Comparison of ENCODE assay signal across 21 cellular contexts in the genomic region with DNA sequence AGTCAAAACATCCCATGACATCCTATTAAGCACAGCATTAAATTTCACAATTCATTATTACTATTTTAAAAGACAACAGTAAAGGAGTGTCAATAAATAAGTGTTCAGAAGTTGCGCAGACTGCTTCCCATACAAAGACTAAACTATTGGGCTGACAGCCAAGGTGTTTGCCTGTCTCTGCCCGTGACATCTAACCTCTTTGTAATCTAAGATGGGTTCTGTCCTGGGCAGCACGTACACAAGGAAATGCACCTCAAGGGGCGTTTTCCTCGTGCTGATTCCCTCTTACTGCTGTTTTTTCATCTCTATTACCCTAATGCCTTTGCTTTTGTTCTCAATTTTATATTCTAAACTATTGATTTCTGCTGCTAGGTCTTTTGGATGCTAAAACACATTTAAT.
"Had no signal": no experiment of that assay in that cellular context is flagged by ENCODE, and none has a peak within 500 bp of the region (broad histone marks: within the 10 kb centered on the region; RNA-seq: fewer than 3 reads in every experiment).

No MANE protein-coding gene starts in this region.

- H3K36me3 ChIP-seq: esophagus squamous epithelium, lower lobe of right lung, prostate gland, right lobe of liver had no signal

- ATAC-seq: activated T-cell treated with anti-CD3 and anti-CD28 coated beads, Interleukin-2, amount 50 U/mL, for 72 hours; body of pancreas; lower lobe of right lung had no signal

- H3K27me3 ChIP-seq: body of pancreas, esophagus squamous epithelium, right lobe of liver had no signal

- H3K4me2 ChIP-seq: smooth muscle cell had no signal

- H3K4me3 ChIP-seq: body of pancreas, esophagus squamous epithelium, lower lobe of right lung, prostate gland, right lobe of liver, smooth muscle cell had no signal

- H3K9me3 ChIP-seq: body of pancreas, esophagus squamous epithelium, lower lobe of right lung, prostate gland, right lobe of liver had no signal

- H3K27ac ChIP-seq: body of pancreas, esophagus squamous epithelium, lower lobe of right lung, prostate gland, right lobe of liver had no signal

- H3K4me1 ChIP-seq: body of pancreas, esophagus squamous epithelium, prostate gland, right lobe of liver had no signal

- DNase-seq: activated CD4-positive, alpha-beta T cell treated with anti-CD3 and anti-CD28 coated beads, Interleukin-2, amount 10 ng/mL, durations not matched to agents 7 days and 5 days; activated CD4-positive, CD25-positive, alpha-beta regulatory T cell; activated CD8-positive, alpha-beta memory T cell treated with anti-CD3 and anti-CD28 coated beads, Interleukin-2, amount 50 U/mL, for 48 hours; activated gamma-delta T cell treated with Interleukin-2 at 50 U/mL for 16 hours; activated naive CD8-positive, alpha-beta T cell treated with anti-CD3 and anti-CD28 coated beads for 36 hours; activated T-cell treated with anti-CD3 and anti-CD28 coated beads, Interleukin-2, amount 50 U/mL, for 72 hours; amygdala; body of pancreas; cortex of kidney; effector CD4-positive, alpha-beta T cell; esophagus squamous epithelium; hypothalamus; lower lobe of right lung; midbrain; right lobe of liver; stimulated activated CD4-positive, alpha-beta T cell treated with anti-CD3 and anti-CD28 coated beads, Interleukin-4, amount 100 ng/mL, for 4 hours; stimulated activated CD8-positive, alpha-beta memory T cell treated with anti-CD3 and anti-CD28 coated beads, Interleukin-4, amount 100 ng/mL, for 48 hours; stimulated activated naive CD4-positive, alpha-beta T cell treated with Interleukin-2 at 50 U/mL for 16 hours; substantia nigra had no signal
